Comparison of ENCODE assay signal across 22 cellular contexts in genomic region chr20:7695622-7696021, GRCh38.
DNase-seq lines count a peak whose midpoint lies in the region; ATAC-seq and TF ChIP-seq lines count a peak whose summit lies in the region.
"Had no signal": no experiment of that assay in that cellular context is flagged by ENCODE, and none has a peak within 500 bp of the region (broad histone marks: within the 10 kb centered on the region; RNA-seq: fewer than 3 reads in every experiment).

No MANE protein-coding gene starts in this region.

- no peak overlapping the region for H3K4me3 ChIP-seq in ACC112 (ENCODE audit: low read depth, low read length)
- H3K4me3 ChIP-seq in astrocyte of the cerebellum (ENCODE audit: low read depth, low read length): no peak overlapping the region
- no peak overlapping the region for H3K4me3 ChIP-seq in upper lobe of left lung
- H3K4me3 ChIP-seq: gastroesophageal sphincter, psoas muscle, upper lobe of right lung had no signal

- ATAC-seq in SK-N-SH treated with all-trans-retinoic acid at 6 μM for 48 hours: no peak
- no peak for ATAC-seq in upper lobe of left lung (ENCODE audit: low FRiP score in 2 of 2)
- ATAC-seq in HG02973 (IDR thresholded peaks at IDR 0.05; ENCODE audit: unreplicated experiment): no peak
- ATAC-seq: activated naive CD8-positive, alpha-beta T cell treated with anti-CD3 and anti-CD28 coated beads, Interleukin-2, amount 50 U/mL, for 24 hours; CD8-positive, alpha-beta T cell; gastroesophageal sphincter; natural killer cell treated with Interleukin-12 subunit alpha and Interleukin-12 subunit beta and Interleukin-15 and Interleukin-18, amount 100 ng/mL, for 72 hours; psoas muscle; stimulated activated naive CD8-positive, alpha-beta T cell treated with anti-CD3 and anti-CD28 coated beads, Interleukin-15, Interleukin-2, amounts not matched to agents 100 U/mL and 50 U/mL, for 24 hours; upper lobe of right lung had no signal

- no peak for TF ChIP-seq EP300 in upper lobe of left lung (IDR thresholded peaks at IDR 0.05)

- TF ChIP-seq POLR2A in upper lobe of left lung (IDR thresholded peaks at IDR 0.05): no peak

- peaks cover 4% of the 10 kb centered on the region; the same call in 1 of the 2 replicates for H3K27me3 ChIP-seq in ACC112 (ENCODE audit: insufficient read depth, low read length)
- H3K27me3 ChIP-seq in upper lobe of left lung: no peaks in the 10 kb centered on the region
- H3K27me3 ChIP-seq: gastroesophageal sphincter, upper lobe of right lung had no signal

- H3K36me3 ChIP-seq in ACC112 (ENCODE audit: insufficient read depth, low read length) (no peaks in the 10 kb centered on the region), upper lobe of left lung (no peaks in the 10 kb centered on the region)
- H3K36me3 ChIP-seq: gastroesophageal sphincter, upper lobe of right lung had no signal

- H3K9me3 ChIP-seq in upper lobe of left lung: no peaks in the 10 kb centered on the region
- H3K9me3 ChIP-seq: gastroesophageal sphincter, psoas muscle, upper lobe of right lung had no signal

- H3K27ac ChIP-seq in ACC112 (ENCODE audit: low read depth, low read length) (peak overlapping the region; percentile 3; the same call in 1 of the 2 replicates), upper lobe of left lung (no peak overlapping the region)
- H3K27ac ChIP-seq: gastroesophageal sphincter, psoas muscle, upper lobe of right lung had no signal

- TF ChIP-seq CTCF in astrocyte of the cerebellum (IDR thresholded peaks at IDR 0.05; ENCODE audit: low read depth, low read length, missing control alignments) (no peak), upper lobe of left lung (IDR thresholded peaks at IDR 0.05) (no peak)

- DNase-seq in HCEC 1CT (peak; percentile 68), astrocyte of the cerebellum (ENCODE audit: low read depth) (peak; percentile 84), hepatic stellate cell (ENCODE audit: low spot score) (peak; percentile 2), upper lobe of left lung (no peak)
- DNase-seq in activated T-cell treated with anti-CD3 and anti-CD28 coated beads, Interleukin-2, amount 50 U/mL, for 1 hour: no peak
- DNase-seq: 8988T; activated B cell treated with CpG ODN at 0.5 μM for 24 hours; activated naive CD8-positive, alpha-beta T cell treated with anti-CD3 and anti-CD28 coated beads, Interleukin-2, amount 50 U/mL, for 24 hours; CD8-positive, alpha-beta T cell; DMS79 treated with DMSO at 0.1 percent for 48 hours; endodermal cell; MM.1S; NCI-H1694 treated with DMSO at 0.1 percent for 48 hours; NCI-H345; psoas muscle; stimulated activated naive CD8-positive, alpha-beta T cell treated with anti-CD3 and anti-CD28 coated beads, Interleukin-15, Interleukin-2, amounts not matched to agents 100 U/mL and 50 U/mL, for 24 hours; upper lobe of right lung had no signal

- in situ Hi-C loops in astrocyte of the cerebellum (cut with HindIII; ENCODE audit: low sequenced_read_pairs): no loop called here

- no peak overlapping the region for H2AFZ ChIP-seq in ACC112 (ENCODE audit: low read length, unreplicated experiment)

- H3K4me1 ChIP-seq in ACC112 (ENCODE audit: control insufficient read depth, insufficient read depth, low read length, unreplicated experiment) (no peaks in the 10 kb centered on the region), upper lobe of left lung (no peaks in the 10 kb centered on the region)
- H3K4me1 ChIP-seq: gastroesophageal sphincter, psoas muscle, upper lobe of right lung had no signal

- no peaks in the 10 kb centered on the region for H3K79me2 ChIP-seq in ACC112 (ENCODE audit: control insufficient read depth, insufficient read depth, low read length, unreplicated experiment)

TF ChIP-seq in SK-N-SH treated with all-trans-retinoic acid at 6 μM for 48 hours, 23 proteins besides CTCF, POLR2A, EP300 and RAD21:
- TF ChIP-seq, protein P1, sequence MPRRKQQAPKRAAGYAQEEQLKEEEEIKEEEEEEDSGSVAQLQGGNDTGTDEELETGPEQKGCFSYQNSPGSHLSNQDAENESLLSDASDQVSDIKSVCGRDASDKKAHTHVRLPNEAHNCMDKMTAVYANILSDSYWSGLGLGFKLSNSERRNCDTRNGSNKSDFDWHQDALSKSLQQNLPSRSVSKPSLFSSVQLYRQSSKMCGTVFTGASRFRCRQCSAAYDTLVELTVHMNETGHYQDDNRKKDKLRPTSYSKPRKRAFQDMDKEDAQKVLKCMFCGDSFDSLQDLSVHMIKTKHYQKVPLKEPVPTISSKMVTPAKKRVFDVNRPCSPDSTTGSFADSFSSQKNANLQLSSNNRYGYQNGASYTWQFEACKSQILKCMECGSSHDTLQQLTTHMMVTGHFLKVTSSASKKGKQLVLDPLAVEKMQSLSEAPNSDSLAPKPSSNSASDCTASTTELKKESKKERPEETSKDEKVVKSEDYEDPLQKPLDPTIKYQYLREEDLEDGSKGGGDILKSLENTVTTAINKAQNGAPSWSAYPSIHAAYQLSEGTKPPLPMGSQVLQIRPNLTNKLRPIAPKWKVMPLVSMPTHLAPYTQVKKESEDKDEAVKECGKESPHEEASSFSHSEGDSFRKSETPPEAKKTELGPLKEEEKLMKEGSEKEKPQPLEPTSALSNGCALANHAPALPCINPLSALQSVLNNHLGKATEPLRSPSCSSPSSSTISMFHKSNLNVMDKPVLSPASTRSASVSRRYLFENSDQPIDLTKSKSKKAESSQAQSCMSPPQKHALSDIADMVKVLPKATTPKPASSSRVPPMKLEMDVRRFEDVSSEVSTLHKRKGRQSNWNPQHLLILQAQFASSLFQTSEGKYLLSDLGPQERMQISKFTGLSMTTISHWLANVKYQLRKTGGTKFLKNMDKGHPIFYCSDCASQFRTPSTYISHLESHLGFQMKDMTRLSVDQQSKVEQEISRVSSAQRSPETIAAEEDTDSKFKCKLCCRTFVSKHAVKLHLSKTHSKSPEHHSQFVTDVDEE (CRISPR knock-in tag; IDR thresholded peaks at IDR 0.05): no peak
- no peak for TF ChIP-seq ESRRG (CRISPR knock-in tag; IDR thresholded peaks at IDR 0.05)
- no peak for TF ChIP-seq ISL1 (CRISPR knock-in tag; IDR thresholded peaks at IDR 0.05)

Comparison
In these comparisons a context has a peak if more than half of its experiments do, and no peak if none do; other contexts are left out.
1. DNase-seq: peak in HCEC 1CT (single experiment), astrocyte of the cerebellum (single experiment) and hepatic stellate cell (single experiment); none in upper lobe of left lung (0 of 2) and activated T-cell treated with anti-CD3 and anti-CD28 coated beads, Interleukin-2, amount 50 U/mL, for 1 hour (single experiment).